Comparison of ENCODE assay signal across 8 cellular contexts in the genomic region with DNA sequence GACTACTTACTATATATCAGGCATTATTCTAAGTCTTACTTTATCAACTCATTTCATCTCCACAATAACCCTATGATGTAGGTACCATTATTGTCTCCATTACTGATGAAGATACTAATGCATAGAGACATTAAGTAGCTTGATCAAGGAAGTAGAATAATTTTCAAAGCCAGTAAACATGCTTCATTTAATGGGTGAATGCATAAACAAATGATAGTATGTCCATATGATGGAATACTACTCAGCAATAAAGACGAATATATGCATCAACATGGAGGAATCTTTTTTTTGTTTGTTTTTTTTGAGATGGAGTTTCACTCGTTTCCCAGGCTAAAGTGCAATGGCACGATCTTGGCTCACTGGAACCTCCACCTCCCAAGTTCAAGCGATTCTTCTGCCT.
"Had no signal": no experiment of that assay in that cellular context is flagged by ENCODE, and none has a peak within 500 bp of the region (broad histone marks: within the 10 kb centered on the region; RNA-seq: fewer than 3 reads in every experiment).

No MANE protein-coding gene starts in this region.

- H2AFZ ChIP-seq: GM23248 had no signal

- ATAC-seq: HCT116, HepG2 had no signal

- H3K27ac ChIP-seq: GM23248, HL-60 had no signal

- DNase-seq: GM23248, GOT3, H7, HFFc6 had no signal

- H3K36me3 ChIP-seq: HAP-1 had no signal

- H3K9me3 ChIP-seq: HAP-1 had no signal

- H3K9ac ChIP-seq: GM23248 had no signal

- H3K4me3 ChIP-seq: GM23248, HAP-1 had no signal
